In the genomic region with DNA sequence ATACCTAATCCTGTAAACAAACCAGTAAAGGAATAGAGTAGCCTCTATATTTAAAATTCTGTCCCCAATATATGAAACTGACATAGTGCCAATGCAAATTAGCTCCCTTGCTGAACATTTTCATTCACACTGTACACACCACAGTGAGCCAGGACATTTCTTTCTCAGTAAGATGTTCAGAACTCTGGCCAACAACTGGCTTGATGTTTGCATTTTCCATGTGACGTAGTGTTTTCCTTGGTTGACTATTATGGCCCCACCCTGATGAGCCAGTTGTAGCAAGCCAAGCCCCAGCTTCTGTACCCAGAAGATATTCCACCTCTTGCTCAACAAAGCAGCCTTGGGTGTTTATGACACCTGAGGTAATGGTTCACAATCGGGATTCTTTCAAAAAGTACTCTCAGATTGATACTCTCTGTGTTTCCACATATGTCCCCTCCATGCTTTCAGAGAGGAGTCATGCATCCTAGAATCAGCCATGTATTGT, we compare ENCODE assay signal across 9 cellular contexts. TPM values are rescaled to one million over a fixed set of nuclear protein-coding genes. Genes with fewer than 3 reads are reported as not detected.
A peak's percentile ranks its signal among the peaks of the same experiment; 100 is the strongest.
DNase-seq lines count a peak whose midpoint lies in the region; ATAC-seq and TF ChIP-seq lines count a peak whose summit lies in the region.
"Had no signal": no experiment of that assay in that cellular context is flagged by ENCODE, and none has a peak within 500 bp of the region (broad histone marks: within the 10 kb centered on the region; RNA-seq: fewer than 3 reads in every experiment).

No MANE protein-coding gene starts in this region.

- DNase-seq in left ventricle myocardium superior (no peak), Right ventricle myocardium inferior (ENCODE audit: missing footprints) (no peak), choroid plexus epithelial cell (ENCODE audit: low read depth) (peak; percentile 38), vagina (ENCODE audit: extremely low spot score in 2 of 2) (no peak)
- DNase-seq in stimulated activated naive CD4-positive, alpha-beta T cell (lab: John Stamatoyannopoulos, UW), result no peak
- no peak for DNase-seq in stimulated activated naive CD4-positive, alpha-beta T cell treated with Interleukin-2 at 50 U/mL for 16 hours (lab: John Stamatoyannopoulos, UW)

- peak overlapping the region; percentile 45 for H3K27ac ChIP-seq in vagina

- peaks cover 20% of the 10 kb centered on the region for H3K4me1 ChIP-seq in vagina

- ATAC-seq in left ventricle myocardium superior, result peak; percentile 11
- no peak for ATAC-seq in Right ventricle myocardium inferior
- peak; percentile 57 for ATAC-seq in HG03354 (IDR thresholded peaks at IDR 0.05; ENCODE audit: poor library complexity, severe bottlenecking, unreplicated experiment)
- ATAC-seq in GM18873 (IDR thresholded peaks at IDR 0.05; ENCODE audit: low FRiP score, unreplicated experiment), result no peak

- H3K4me3 ChIP-seq in choroid plexus epithelial cell (ENCODE audit: low read depth, low read length), result no peak overlapping the region
- no peak overlapping the region for H3K4me3 ChIP-seq in vagina
- H3K4me3 ChIP-seq: thoracic aorta had no signal

- no peaks in the 10 kb centered on the region for H3K9me3 ChIP-seq in vagina
- H3K9me3 ChIP-seq: thoracic aorta had no signal

- TF ChIP-seq POLR2A in vagina (IDR thresholded peaks at IDR 0.05), result no peak

- intact Hi-C loops in left ventricle myocardium superior (cut with micrococcal nuclease), result no loop called here
- intact Hi-C loops in Right ventricle myocardium inferior (cut with DNase I), result loop anchor here (2.0 kb wide), 1 partner anchor 19 kb away; no protein-coding TSS in a partner anchor
- intact Hi-C loops in vagina (cut with DNase I), result no loop called here

- no peaks in the 10 kb centered on the region for H3K27me3 ChIP-seq in vagina

- TF ChIP-seq CTCF in choroid plexus epithelial cell (conservative IDR thresholded peaks at IDR 0.05; ENCODE audit: low read depth, low read length), result no peak
- TF ChIP-seq CTCF in vagina (IDR thresholded peaks at IDR 0.05), result no peak

- no peaks in the 10 kb centered on the region for H3K36me3 ChIP-seq in vagina
- H3K36me3 ChIP-seq: thoracic aorta had no signal

RNA-seq across cellular contexts. Expression of gene ANXA1, which starts 17.7 kb away (rescaled TPM):
- 52.1 TPM for total RNA-seq in left ventricle myocardium superior
- total RNA-seq in Right ventricle myocardium inferior, result 75.7 TPM
- total RNA-seq in vagina, result 834 TPM

Comparison
In these comparisons a context has a peak if more than half of its experiments do, and no peak if none do; other contexts are left out.
1. ATAC-seq: peak in left ventricle myocardium superior (single experiment) and HG03354 (single experiment); none in Right ventricle myocardium inferior (single experiment) and GM18873 (single experiment).
2. RNA of gene ANXA1, which starts 17.7 kb away (total RNA-seq): 834 TPM in vagina (single experiment); 75.7 TPM in Right ventricle myocardium inferior (single experiment) and 52.1 TPM in left ventricle myocardium superior (single experiment); every median in the first group is over 10 times any median in the second.